Comparison of ENCODE assay signal across 9 cellular contexts in the genomic region with DNA sequence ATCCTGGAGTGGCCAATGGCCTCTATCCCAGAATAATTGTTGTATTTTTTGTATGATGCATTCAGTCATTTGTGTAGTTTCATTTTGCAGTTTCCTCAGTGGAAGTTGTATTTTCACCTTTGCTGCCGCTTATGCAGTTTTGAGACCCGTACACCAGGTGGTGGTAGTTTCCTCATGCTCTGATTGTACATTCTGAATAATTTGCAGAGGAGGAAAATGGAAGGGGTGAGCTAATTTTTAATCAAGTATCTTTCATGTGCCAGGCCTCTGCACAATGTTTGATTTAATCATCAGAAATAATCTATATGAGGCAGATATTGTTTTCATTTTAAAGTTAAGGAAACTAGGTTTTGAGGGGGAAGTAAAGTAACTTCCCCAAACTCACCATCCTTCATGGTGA. TPM values are rescaled to one million over a fixed set of nuclear protein-coding genes. Genes with fewer than 3 reads are reported as not detected.
DNase-seq lines count a peak whose midpoint lies in the region; ATAC-seq and TF ChIP-seq lines count a peak whose summit lies in the region.
"Had no signal": no experiment of that assay in that cellular context is flagged by ENCODE, and none has a peak within 500 bp of the region (broad histone marks: within the 10 kb centered on the region; RNA-seq: fewer than 3 reads in every experiment).

No MANE protein-coding gene starts in this region.

- TF ChIP-seq CTCF in adrenal gland (IDR thresholded peaks at IDR 0.05) = peak in 4 of 6 experiments; percentile 22 to 35 (median 24)
- peak; percentile 49 for TF ChIP-seq CTCF in mesothelial cell of epicardium (IDR thresholded peaks at IDR 0.05; ENCODE audit: unreplicated experiment)

- peak; percentile 16 for DNase-seq in EL
- DNase-seq in adrenal gland = no peak
- DNase-seq in mesothelial cell of epicardium (ENCODE audit: low spot score in 2 of 2, unreplicated experiment in 2 of 2) = no peak
- no peak for DNase-seq in amygdala (lab: John Stamatoyannopoulos, UW)
- no peak for DNase-seq in iPS-NIHi11 (ENCODE audit: low spot score)
- DNase-seq in activated CD4-positive, alpha-beta T cell treated with anti-CD3 and anti-CD28 coated beads, Interleukin-2, amount 10 ng/mL, durations not matched to agents 24 days and 14 days = no peak

- H3K4me1 Mint-ChIP-seq in mesothelial cell of epicardium = peaks cover 18% of the 10 kb centered on the region
- no peaks in the 10 kb centered on the region for H3K4me1 Mint-ChIP-seq in activated CD4-positive, alpha-beta T cell treated with anti-CD3 and anti-CD28 coated beads, Interleukin-2, amount 10 ng/mL, durations not matched to agents 24 days and 14 days
- H3K4me1 Mint-ChIP-seq: activated naive CD4-positive, alpha-beta T cell treated with anti-CD3 and anti-CD28 coated beads, Interleukin-2, amount 50 U/mL, for 24 hours had no signal

- 42 to 60% (median 50%) methylated on average over 2 of the region's 2 CpGs for WGBS in adrenal gland, 4 donors

- no peaks in the 10 kb centered on the region for H3K9me3 ChIP-seq in adrenal gland (replicated peaks in 1 of 3)

- H3K9me3 Mint-ChIP-seq in mesothelial cell of epicardium = no peaks in the 10 kb centered on the region
- H3K9me3 Mint-ChIP-seq in activated CD4-positive, alpha-beta T cell treated with anti-CD3 and anti-CD28 coated beads, Interleukin-2, amount 10 ng/mL, durations not matched to agents 24 days and 14 days = no peaks in the 10 kb centered on the region
- H3K9me3 Mint-ChIP-seq: activated naive CD4-positive, alpha-beta T cell treated with anti-CD3 and anti-CD28 coated beads, Interleukin-2, amount 50 U/mL, for 24 hours had no signal

- peak; percentile 72 for ATAC-seq in HG02884 (IDR thresholded peaks at IDR 0.05; ENCODE audit: unreplicated experiment)
- no peak for ATAC-seq in HG02938 (IDR thresholded peaks at IDR 0.05; ENCODE audit: unreplicated experiment)

- no peaks in the 10 kb centered on the region for H3K36me3 Mint-ChIP-seq in mesothelial cell of epicardium
- no peaks in the 10 kb centered on the region for H3K36me3 Mint-ChIP-seq in activated CD4-positive, alpha-beta T cell treated with anti-CD3 and anti-CD28 coated beads, Interleukin-2, amount 10 ng/mL, durations not matched to agents 24 days and 14 days (ENCODE audit: low read depth)
- H3K36me3 Mint-ChIP-seq: activated naive CD4-positive, alpha-beta T cell treated with anti-CD3 and anti-CD28 coated beads, Interleukin-2, amount 50 U/mL, for 24 hours had no signal

- no peak overlapping the region for H3K4me3 Mint-ChIP-seq in mesothelial cell of epicardium
- no peak overlapping the region for H3K4me3 Mint-ChIP-seq in activated CD4-positive, alpha-beta T cell treated with anti-CD3 and anti-CD28 coated beads, Interleukin-2, amount 10 ng/mL, durations not matched to agents 24 days and 14 days
- H3K4me3 Mint-ChIP-seq: activated naive CD4-positive, alpha-beta T cell treated with anti-CD3 and anti-CD28 coated beads, Interleukin-2, amount 50 U/mL, for 24 hours had no signal

- intact Hi-C loops in adrenal gland (cut with DNase I) = no loop called here
- intact Hi-C loops in activated CD4-positive, alpha-beta T cell treated with anti-CD3 and anti-CD28 coated beads, Interleukin-2, amount 10 ng/mL, durations not matched to agents 24 days and 14 days (cut with micrococcal nuclease) = no loop called here

- H3K27ac ChIP-seq in adrenal gland = no peak overlapping the region

- no peaks in the 10 kb centered on the region for H3K36me3 ChIP-seq in adrenal gland (replicated peaks in 1 of 2)

- H3K27me3 ChIP-seq in adrenal gland = no peaks in the 10 kb centered on the region

- no peak overlapping the region for H3K4me3 ChIP-seq in adrenal gland

- H3K27me3 Mint-ChIP-seq in mesothelial cell of epicardium (ENCODE audit: low read depth) = peaks cover 86% of the 10 kb centered on the region
- H3K27me3 Mint-ChIP-seq in activated CD4-positive, alpha-beta T cell treated with anti-CD3 and anti-CD28 coated beads, Interleukin-2, amount 10 ng/mL, durations not matched to agents 24 days and 14 days = no peaks in the 10 kb centered on the region

- no peaks in the 10 kb centered on the region for H3K4me1 ChIP-seq in adrenal gland (replicated peaks in 1 of 2)

- no peak for TF ChIP-seq POLR2A in adrenal gland (IDR thresholded peaks at IDR 0.05)

- no peak overlapping the region for H3K27ac Mint-ChIP-seq in mesothelial cell of epicardium
- no peak overlapping the region for H3K27ac Mint-ChIP-seq in activated CD4-positive, alpha-beta T cell treated with anti-CD3 and anti-CD28 coated beads, Interleukin-2, amount 10 ng/mL, durations not matched to agents 24 days and 14 days
- H3K27ac Mint-ChIP-seq: activated naive CD4-positive, alpha-beta T cell treated with anti-CD3 and anti-CD28 coated beads, Interleukin-2, amount 50 U/mL, for 24 hours had no signal

RNA-seq across cellular contexts. Expression of gene HLX, which starts 29.5 kb away (rescaled TPM):
- total RNA-seq in adrenal gland (10 to 100 TPM in 2 of 8 donors, 1 to 10 TPM in 6; 4.5 to 13.8 (median 7.0) TPM), mesothelial cell of epicardium (0.75 to 1.3 TPM (median 0.84 TPM) in 3 replicates)
- polyA plus RNA-seq in adrenal gland = 1 to 10 TPM in 2 of 3 donors, under 1 TPM in 1; 0.81 to 9.6 (median 8.1) TPM
- total RNA-seq in activated CD4-positive, alpha-beta T cell treated with anti-CD3 and anti-CD28 coated beads, Interleukin-2, amount 10 ng/mL, durations not matched to agents 24 days and 14 days = 5.7 and 7.2 TPM in 2 replicates
